ENCODE assay signal across 13 cellular contexts in genomic region chr3:72380193-72380592, GRCh38.
DNase-seq lines count a peak whose midpoint lies in the region; ATAC-seq, FAIRE-seq and TF ChIP-seq lines count a peak whose summit lies in the region.
"Had no signal": no experiment of that assay in that cellular context is flagged by ENCODE, and none has a peak within 500 bp of the region (broad histone marks: within the 10 kb centered on the region; RNA-seq: fewer than 3 reads in every experiment).

No MANE protein-coding gene starts in this region.

- no peak for FAIRE-seq in H54 (lab: Jason Lieb, UNC)
- FAIRE-seq: small intestine had no signal

- no peak for TF ChIP-seq POLR2A in H54 (IDR thresholded peaks at IDR 0.05; ENCODE audit: low read depth, low read length)

- H3K4me3 ChIP-seq in fibroblast of the aortic adventitia (ENCODE audit: low read depth, low read length) = no peak overlapping the region

- TF ChIP-seq CTCF in fibroblast of the aortic adventitia (IDR thresholded peaks at IDR 0.05; ENCODE audit: insufficient read depth, low read length) = no peak

- no peak for ATAC-seq in HG03439 (IDR thresholded peaks at IDR 0.05; ENCODE audit: unreplicated experiment)
- ATAC-seq: activated CD8-positive, alpha-beta T cell treated with anti-CD3 and anti-CD28 coated beads, Interleukin-2, amount 10 ng/mL, durations not matched to agents 7 days and 5 days had no signal

- peak; percentile 43 for DNase-seq in H54 (ENCODE audit: insufficient read length, low spot score)
- peak; percentile 45 for DNase-seq in amniotic epithelial cell (ENCODE audit: low read depth)
- DNase-seq in fibroblast of the aortic adventitia (ENCODE audit: low read depth) = peak; percentile 59
- DNase-seq in stromal cell of bone marrow (ENCODE audit: low read depth) = peak; percentile 21
- no peak for DNase-seq in NCI-H1436 treated with DMSO at 0.1 percent for 48 hours (lab: John Stamatoyannopoulos, UW)
- no peak for DNase-seq in activated naive CD4-positive, alpha-beta T cell (lab: John Stamatoyannopoulos, UW)
- DNase-seq in activated CD4-positive, alpha-beta T cell treated with anti-CD3 and anti-CD28 coated beads, Interleukin-2, amount 50 U/mL, for 1 hour = no peak
- DNase-seq: activated CD8-positive, alpha-beta T cell treated with anti-CD3 and anti-CD28 coated beads, Interleukin-2, amount 10 ng/mL, durations not matched to agents 7 days and 5 days; DMS 273 treated with DMSO at 0.1 percent for 48 hours; MM.1S; NCI-H526 had no signal

Comparison
In these comparisons a context has a peak if more than half of its experiments do, and no peak if none do; other contexts are left out.
1. DNase-seq: peak in H54 (single experiment), amniotic epithelial cell (single experiment), fibroblast of the aortic adventitia (single experiment) and stromal cell of bone marrow (single experiment); none in NCI-H1436 treated with DMSO at 0.1 percent for 48 hours (single experiment), activated naive CD4-positive, alpha-beta T cell (0 of 4) and activated CD4-positive, alpha-beta T cell treated with anti-CD3 and anti-CD28 coated beads, Interleukin-2, amount 50 U/mL, for 1 hour (single experiment).